ENCODE assay signal across 26 cellular contexts in genomic region chr4:34939073-34939472, GRCh38.
"Had no signal": no experiment of that assay in that cellular context is flagged by ENCODE, and none has a peak within 500 bp of the region (broad histone marks: within the 10 kb centered on the region; RNA-seq: fewer than 3 reads in every experiment).

No MANE protein-coding gene starts in this region.

- H3K27me3 ChIP-seq: ascending aorta, body of pancreas, Peyer's patch had no signal

- H3K36me3 ChIP-seq: ascending aorta, Peyer's patch had no signal

- ATAC-seq: activated naive CD4-positive, alpha-beta T cell treated with anti-CD3 and anti-CD28 coated beads, Interleukin-2, amount 50 U/mL, for 72 hours; activated naive CD8-positive, alpha-beta T cell treated with anti-CD3 and anti-CD28 coated beads, Interleukin-2, amount 50 U/mL, for 24 hours; body of pancreas; T-cell had no signal

- H3K4me3 Mint-ChIP-seq: activated CD4-positive, alpha-beta memory T cell treated with anti-CD3 and anti-CD28 coated beads, Interleukin-2, amount 10 ng/mL, durations not matched to agents 7 days and 5 days; activated naive CD8-positive, alpha-beta T cell treated with anti-CD3 and anti-CD28 coated beads, Interleukin-2, amount 50 U/mL, for 24 hours; IgD-negative memory B cell; T-cell had no signal

- H3K4me3 ChIP-seq: ascending aorta, body of pancreas, Peyer's patch had no signal

- H3K4me1 Mint-ChIP-seq: activated CD4-positive, alpha-beta memory T cell treated with anti-CD3 and anti-CD28 coated beads, Interleukin-2, amount 10 ng/mL, durations not matched to agents 7 days and 5 days; activated naive CD8-positive, alpha-beta T cell treated with anti-CD3 and anti-CD28 coated beads, Interleukin-2, amount 50 U/mL, for 24 hours; IgD-negative memory B cell; T-cell had no signal

- DNase-seq: activated CD4-positive, alpha-beta memory T cell treated with anti-CD3 and anti-CD28 coated beads, Interleukin-2, amount 10 ng/mL, durations not matched to agents 7 days and 5 days; activated CD4-positive, alpha-beta T cell treated with anti-CD3 and anti-CD28 coated beads, Interleukin-2, amount 50 U/mL, for 1 hour; activated CD4-positive, CD25-positive, alpha-beta regulatory T cell; activated CD8-positive, alpha-beta memory T cell treated with anti-CD3 and anti-CD28 coated beads, Interleukin-2, amount 50 U/mL, for 48 hours; activated effector memory CD4-positive, alpha-beta T cell treated with Interleukin-2 at 50 U/mL for 16 hours; activated naive CD4-positive, alpha-beta T cell; activated naive CD8-positive, alpha-beta T cell treated with anti-CD3 and anti-CD28 coated beads, Interleukin-2, amount 50 U/mL, for 24 hours; activated T-cell treated with anti-CD3 and anti-CD28 coated beads, Interleukin-2, amount 50 U/mL, for 1 hour; amniotic stem cell; body of pancreas; central memory CD4-positive, alpha-beta T cell; KG1; MV-4-11; NCI-H1092 treated with DMSO at 0.1 percent for 48 hours; NCI-H1417 treated with DMSO at 0.1 percent for 48 hours; NCI-H1694; NCI-H2029 treated with DMSO at 0.1 percent for 48 hours; NCI-H446; NCI-H524; Peyer's patch; SIG-M5; T-cell had no signal

- H3K9me3 ChIP-seq: ascending aorta, body of pancreas had no signal

- H3K27ac Mint-ChIP-seq: activated CD4-positive, alpha-beta memory T cell treated with anti-CD3 and anti-CD28 coated beads, Interleukin-2, amount 10 ng/mL, durations not matched to agents 7 days and 5 days; activated naive CD4-positive, alpha-beta T cell treated with anti-CD3 and anti-CD28 coated beads, Interleukin-2, amount 50 U/mL, for 72 hours; activated naive CD8-positive, alpha-beta T cell treated with anti-CD3 and anti-CD28 coated beads, Interleukin-2, amount 50 U/mL, for 24 hours; IgD-negative memory B cell; T-cell had no signal

- H3K27me3 Mint-ChIP-seq: activated CD4-positive, alpha-beta memory T cell treated with anti-CD3 and anti-CD28 coated beads, Interleukin-2, amount 10 ng/mL, durations not matched to agents 7 days and 5 days; activated naive CD8-positive, alpha-beta T cell treated with anti-CD3 and anti-CD28 coated beads, Interleukin-2, amount 50 U/mL, for 24 hours; IgD-negative memory B cell; T-cell had no signal

- H3K36me3 Mint-ChIP-seq: activated naive CD4-positive, alpha-beta T cell treated with anti-CD3 and anti-CD28 coated beads, Interleukin-2, amount 50 U/mL, for 72 hours; IgD-negative memory B cell; T-cell had no signal

- H3K27ac ChIP-seq: ascending aorta, body of pancreas, Peyer's patch, VCaP had no signal

- H3K4me1 ChIP-seq: ascending aorta, body of pancreas, Peyer's patch had no signal
